ENCODE assay signal across 9 cellular contexts in the genomic region with DNA sequence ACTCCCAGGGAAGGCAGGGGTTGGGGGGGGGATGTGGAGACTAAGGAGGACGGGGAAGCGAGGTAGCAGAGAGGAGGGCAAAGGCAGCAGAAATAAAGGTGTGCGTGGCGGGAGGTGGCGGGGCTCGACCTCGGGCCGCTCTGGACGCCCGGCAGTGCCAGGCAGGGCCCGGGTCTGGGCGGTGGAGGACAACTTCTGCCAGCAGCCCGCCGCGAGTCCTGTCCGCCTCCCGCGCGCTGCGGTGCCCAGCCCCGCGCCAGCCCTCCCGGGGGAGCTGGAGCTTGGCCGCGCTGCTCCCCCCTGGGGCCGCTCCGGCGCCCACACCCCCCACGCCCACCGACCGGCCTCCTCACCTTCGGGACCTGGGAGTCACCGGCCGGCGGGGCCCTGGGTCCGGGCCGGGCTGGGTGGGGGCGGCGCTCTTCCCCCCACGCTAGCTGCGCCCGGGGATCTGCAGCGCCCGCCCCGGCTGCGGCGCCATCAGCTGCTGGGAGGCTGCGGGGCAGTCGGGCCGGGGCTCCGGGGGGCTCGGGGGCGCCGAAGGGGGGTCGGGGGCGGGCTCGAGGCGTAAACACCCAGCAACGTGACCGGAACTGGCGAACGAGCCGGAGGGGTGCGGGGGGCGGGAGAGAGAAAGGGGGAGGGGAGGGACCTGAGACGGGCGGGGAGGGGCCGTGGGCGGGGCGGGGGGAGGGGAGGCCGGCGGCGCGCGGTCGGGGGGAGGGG. TPM values are rescaled to one million over a fixed set of nuclear protein-coding genes. Genes with fewer than 3 reads are reported as not detected.
DNase-seq lines count a peak whose midpoint lies in the region; FAIRE-seq and TF ChIP-seq lines count a peak whose summit lies in the region.
"Had no signal": no experiment of that assay in that cellular context is flagged by ENCODE, and none has a peak within 500 bp of the region (broad histone marks: within the 10 kb centered on the region; RNA-seq: fewer than 3 reads in every experiment).

A gene (minus strand): TSS at position 595 of the 726 bp plus-strand sequence. CDS start 14,507 bp downstream, outside the sequence.

- TF ChIP-seq POLR2A in H1 (IDR thresholded peaks at IDR 0.05; ENCODE audit: control extremely low read depth in 1 of 2, low read depth in 2 of 2, low read length in 2 of 2): no peak

- no peak within 1 kb of the TSS for H4K5ac ChIP-seq in H1 (ENCODE audit: insufficient read length, low read depth, low read length)

- H3K23me2 ChIP-seq in H1 (ENCODE audit: low read depth, low read length): peaks cover 4% of the 10 kb centered on the region; the same call in 1 of the 2 replicates

- H4K91ac ChIP-seq in H1 (replicated peaks; ENCODE audit: insufficient read length, low read length): no peak within 1 kb of the TSS

- CTCF ChIA-PET in H1 (lab: Charles Lee; ENCODE audit: partially characterized antibody): interaction anchor here (1.4 to 1.6 kb wide), 2 partner anchors 28 to 37 kb away, joined by 4 to 6 read pairs; no protein-coding TSS in a partner anchor

- peak within 1 kb of the TSS; percentile 59 to 74 (median 60) for H3K4me3 ChIP-seq in H1 (ENCODE audit: extremely low read depth in 1 of 4, insufficient read depth in 2 of 4, low read depth in 3 of 4, low read length in 4 of 4)

- H2AK5ac ChIP-seq in H1 (ENCODE audit: low read depth, low read length): no peak within 1 kb of the TSS; the same call in 1 of the 2 replicates

- H2BK120ac ChIP-seq in H1 (replicated peaks; ENCODE audit: low read depth, low read length): no peak within 1 kb of the TSS

- H3K4me2 ChIP-seq in H1 (ENCODE audit: insufficient read depth in 1 of 2, low read depth in 2 of 2, low read length in 2 of 2): peak within 1 kb of the TSS; percentile 61 to 79

- 4% methylated on average over 26 of the region's 76 CpGs; no CpG with 5 or more reads in 1 of the 2 experiments for WGBS in H1 (ENCODE audit: extremely low coverage in 1 of 2, insufficient coverage in 1 of 2, insufficient read length in 1 of 2, insufficient replicate concordance in 2 of 2, low coverage in 1 of 2, low lambda C conversion rate in 2 of 2, missing lambda C conversion rate in 1 of 2), 2 experiments

- H3K79me1 ChIP-seq in H1 (ENCODE audit: low read depth, low read length): no peaks in the 10 kb centered on the region

- no peaks in the 10 kb centered on the region for H3K9me3 ChIP-seq in H1 (ENCODE audit: insufficient read depth in 2 of 2, low read depth in 1 of 2, low read length in 1 of 2)

- no peak for TF ChIP-seq RAD21 in H1 (IDR thresholded peaks at IDR 0.05 in 1 of 2, conservative IDR thresholded peaks at IDR 0.05 in 1 of 2; ENCODE audit: low read depth in 2 of 2, low read length in 2 of 2)

- no peak within 1 kb of the TSS; the same call in 1 of the 2 replicates for H3K27ac ChIP-seq in H1 (ENCODE audit: low read depth, low read length)

- no peak within 1 kb of the TSS for H3K23ac ChIP-seq in H1 (ENCODE audit: insufficient read length)

- H3K4ac ChIP-seq in H1 (replicated peaks; ENCODE audit: insufficient read length, low read depth, low read length): no peak within 1 kb of the TSS

- 0 out of 2 replicates have a peak within 1 kb of the TSS, but pooled peaks have one; percentile 82 for H2BK5ac ChIP-seq in H1 (ENCODE audit: low read depth, low read length)

- H3K56ac ChIP-seq in H1 (replicated peaks; ENCODE audit: insufficient read length, low read depth, low read length): no peak within 1 kb of the TSS

- H3K79me2 ChIP-seq in H1 (ENCODE audit: control insufficient read depth in 1 of 2, insufficient read depth in 2 of 2, low read length in 2 of 2): 0 out of 4 replicates have a peak, but pooled peaks cover 0 to 3% of the 10 kb centered on the region in 2 experiments

- H2AFZ ChIP-seq in H1 (ENCODE audit: low read length): no peak within 1 kb of the TSS

- peak within 1 kb of the TSS; percentile 4; the same call in 1 of the 2 replicates for H4K8ac ChIP-seq in H1 (ENCODE audit: extremely low read depth, insufficient read depth, low read length)

- H3K27me3 ChIP-seq in H1 (replicated peaks in 1 of 4; ENCODE audit: control insufficient read depth in 3 of 4, extremely low read depth in 1 of 4, insufficient read depth in 3 of 4, low read length in 3 of 4): peaks cover 0 to 4% (median 1%) of the 10 kb centered on the region in 4 experiments; a peak in 3 of 7 replicates

- no peak within 1 kb of the TSS for H2BK20ac ChIP-seq in H1 (ENCODE audit: low read length)

- H3K4me1 ChIP-seq in H1 (replicated peaks in 1 of 4; ENCODE audit: control insufficient read depth in 3 of 4, insufficient read depth in 4 of 4, low read length in 3 of 4): peaks cover 0 to 11% (median 4%) of the 10 kb centered on the region in 4 experiments; a peak in 3 of 7 replicates

- peaks cover 3 to 6% of the 10 kb centered on the region in 2 experiments for H4K20me1 ChIP-seq in H1 (replicated peaks in 1 of 2; ENCODE audit: control insufficient read depth in 1 of 2, insufficient read depth in 2 of 2, low read length in 2 of 2)

- peak within 1 kb of the TSS; percentile 95; the same call in 1 of the 2 replicates for H2BK15ac ChIP-seq in H1 (ENCODE audit: low read length)

- peak within 1 kb of the TSS; percentile 43; the same call in 1 of the 2 replicates for H2BK12ac ChIP-seq in H1 (ENCODE audit: low read depth, low read length)

- H3K9ac ChIP-seq in H1 (replicated peaks in 1 of 4; ENCODE audit: extremely low read depth in 1 of 4, low read depth in 3 of 4, low read length in 3 of 4): peak within 1 kb of the TSS in 1 of 4 experiments; percentile 57; a peak in 4 of 7 replicates

- FAIRE-seq in H1 (lab: Jason Lieb, UNC): no peak

- no peaks in the 10 kb centered on the region for H3K36me3 ChIP-seq in H1 (ENCODE audit: control insufficient read depth in 2 of 4, insufficient read depth in 4 of 4, low read length in 3 of 4)

- no peak for TF ChIP-seq EP300 in H1 (IDR thresholded peaks at IDR 0.05; ENCODE audit: borderline replicate concordance in 1 of 2, low read depth in 2 of 2, low read length in 2 of 2)

- TF ChIP-seq CTCF in GM20000 (IDR thresholded peaks at IDR 0.05; ENCODE audit: extremely low read depth, missing control alignments) (no peak), H1 (IDR thresholded peaks at IDR 0.05; ENCODE audit: control extremely low read depth in 1 of 3, insufficient read depth in 1 of 3, low read depth in 1 of 3, low read length in 3 of 3) (no peak)

- POLR2A ChIA-PET in H1 (lab: Charles Lee; ENCODE audit: partially characterized antibody): interaction anchor here (0.8 to 1.8 kb wide), 3 partner anchors 23 to 238 kb away, joined by 3 to 5 read pairs (median 3); a partner anchor contains a TSS

- peak; percentile 50 for DNase-seq in GM20000 (ENCODE audit: low spot score)
- DNase-seq in NCI-H1930 (lab: John Stamatoyannopoulos, UW): peak; percentile 40 to 63
- DNase-seq in H1 (ENCODE audit: low read depth in 1 of 2, low spot score in 2 of 2): peak in 1 of 2 experiments; percentile 62
- DNase-seq in occipital lobe (lab: John Stamatoyannopoulos, UW): peak; percentile 58
- no peak for DNase-seq in KG1 (lab: John Stamatoyannopoulos, UW)
- DNase-seq in NK-92 (lab: John Stamatoyannopoulos, UW; ENCODE audit: unreplicated experiment): no peak
- no peak for DNase-seq in NCI-H446 (lab: John Stamatoyannopoulos, UW)

- H3K14ac ChIP-seq in H1 (ENCODE audit: insufficient read length): no peak within 1 kb of the TSS

- H3K18ac ChIP-seq in H1 (ENCODE audit: extremely low read depth, low read length): peak within 1 kb of the TSS; percentile 71

TF ChIP-seq in H1, 55 proteins besides CTCF, POLR2A, EP300 and RAD21:
- TF ChIP-seq HDAC6 (IDR thresholded peaks at IDR 0.05; ENCODE audit: low read depth, low read length) (no peak), TAF1 (IDR thresholded peaks at IDR 0.05; ENCODE audit: low read depth, low read length) (peak; percentile 37; the same call in 1 of the 2 replicates), KDM4A (IDR thresholded peaks at IDR 0.05; ENCODE audit: low read depth, low read length, severe bottlenecking) (peak; percentile 68)

RNA-seq across cellular contexts. Expression of the gene that starts here (rescaled TPM):
- 11.9 and 12.1 TPM in 2 replicates for total RNA-seq in H1 (2021; fragmentation: NEBNext Ultra II Directional; extraction: Animal tissue kit (Norgen Biotek cat#: 25700))
- polyA plus RNA-seq in H1 (2011; rRNA removed): 5.5 and 9.0 TPM in 2 replicates
- 5.5 TPM for polyA plus RNA-seq in H1 (2011; cell fraction: cytosol; rRNA removed)
- 11.0 TPM for polyA plus RNA-seq in H1 (2011; cell fraction: nucleus; rRNA removed)
- 9.2 to 11.7 TPM (median 11.1 TPM) in 4 replicates for polyA plus RNA-seq in H1 (2012, experiment 1 of 2)
- polyA plus RNA-seq in H1 (2012, experiment 2 of 2): 12.5 TPM
- polyA plus RNA-seq in H1 (2013, experiment 1 of 2): 8.5 TPM
- polyA plus RNA-seq in H1 (2013, experiment 2 of 2): 8.3 TPM
- polyA minus RNA-seq in H1 (2011; rRNA and poly(A)+ RNA removed): 4.7 and 10.4 TPM in 2 replicates
- polyA minus RNA-seq in H1 (2011; cell fraction: cytosol; rRNA and poly(A)+ RNA removed): 6.5 TPM
- polyA minus RNA-seq in H1 (2011; cell fraction: nucleus; rRNA and poly(A)+ RNA removed): 4.9 TPM
- total RNA-seq in occipital lobe: 1.1 TPM
- total RNA-seq: lung microvascular endothelial cell, RPMI7951 had no signal

Comparison
In these comparisons a context has a peak if more than half of its experiments do, and no peak if none do; other contexts are left out.
1. DNase-seq: peak in GM20000 (single experiment), NCI-H1930 (2 of 2) and occipital lobe (single experiment); none in KG1 (single experiment), NK-92 (single experiment) and NCI-H446 (0 of 2).